ENCODE assay signal across 31 cellular contexts in genomic region chr13:110004814-110005213, GRCh38.
"Had no signal": no experiment of that assay in that cellular context is flagged by ENCODE, and none has a peak within 500 bp of the region (broad histone marks: within the 10 kb centered on the region; RNA-seq: fewer than 3 reads in every experiment).

No MANE protein-coding gene starts in this region.

- H3K4me1 ChIP-seq: esophagus muscularis mucosa, heart left ventricle had no signal

- H3K36me3 Mint-ChIP-seq: activated naive CD4-positive, alpha-beta T cell treated with anti-CD3 and anti-CD28 coated beads, Interleukin-2, amount 10 ng/mL, durations not matched to agents 7 days and 5 days; activated naive CD4-positive, alpha-beta T cell treated with anti-CD3 and anti-CD28 coated beads, Interleukin-2, amount 50 U/mL, for 72 hours; activated naive CD8-positive, alpha-beta T cell treated with anti-CD3 and anti-CD28 coated beads, Interleukin-2, amount 10 ng/mL, durations not matched to agents 7 days and 5 days; WTC11 had no signal

- H3K9me3 Mint-ChIP-seq: activated CD4-positive, alpha-beta memory T cell treated with anti-CD3 and anti-CD28 coated beads, Interleukin-2, amount 10 ng/mL, durations not matched to agents 7 days and 5 days; activated CD4-positive, alpha-beta T cell treated with anti-CD3 and anti-CD28 coated beads, Interleukin-2, amount 10 ng/mL, durations not matched to agents 7 days and 5 days; activated naive CD4-positive, alpha-beta T cell treated with anti-CD3 and anti-CD28 coated beads, Interleukin-2, amount 10 ng/mL, durations not matched to agents 7 days and 5 days; activated naive CD4-positive, alpha-beta T cell treated with anti-CD3 and anti-CD28 coated beads, Interleukin-2, amount 50 U/mL, for 72 hours; activated naive CD8-positive, alpha-beta T cell treated with anti-CD3 and anti-CD28 coated beads, Interleukin-2, amount 10 ng/mL, durations not matched to agents 7 days and 5 days; activated T-cell treated with anti-CD3 and anti-CD28 coated beads, Interleukin-2, amount 50 U/mL, for 24 hours; T-helper 2 cell treated with Interferon-gamma antibody and Interleukin-4, amounts not matched to agents 5 μg/mL and 100 μg/mL, for 36 hours; WTC11 had no signal

- DNase-seq: activated CD4-positive, alpha-beta memory T cell treated with anti-CD3 and anti-CD28 coated beads, Interleukin-2, amount 10 ng/mL, durations not matched to agents 7 days and 5 days; activated CD4-positive, alpha-beta T cell treated with anti-CD3 and anti-CD28 coated beads for 1 hour; activated CD4-positive, alpha-beta T cell treated with anti-CD3 and anti-CD28 coated beads for 4 hours; activated CD4-positive, alpha-beta T cell treated with anti-CD3 and anti-CD28 coated beads, Interleukin-2, amount 10 ng/mL, durations not matched to agents 7 days and 5 days; activated CD4-positive, alpha-beta T cell treated with anti-CD3 and anti-CD28 coated beads, Interleukin-2, amount 50 U/mL, for 4 hours; activated CD8-positive, alpha-beta memory T cell treated with anti-CD3 and anti-CD28 coated beads, Interleukin-2, amount 50 U/mL, for 48 hours; activated gamma-delta T cell; activated naive CD4-positive, alpha-beta T cell; activated naive CD4-positive, alpha-beta T cell treated with anti-CD3 and anti-CD28 coated beads, Interleukin-2, amount 10 ng/mL, durations not matched to agents 7 days and 5 days; activated naive CD8-positive, alpha-beta T cell treated with anti-CD3 and anti-CD28 coated beads, Interleukin-2, amount 10 ng/mL, durations not matched to agents 7 days and 5 days; activated T-cell treated with anti-CD3 and anti-CD28 coated beads for 4 hours; activated T-cell treated with anti-CD3 and anti-CD28 coated beads, Interleukin-2, amount 50 U/mL, for 24 hours; activated T-cell treated with anti-CD3 and anti-CD28 coated beads, Interleukin-2, amount 50 U/mL, for 72 hours; brain microvascular endothelial cell; caudate nucleus; cortex of kidney; dermis blood vessel endothelial cell; effector CD4-positive, alpha-beta T cell; effector memory CD8-positive, alpha-beta T cell; erythroblast; gastrocnemius medialis; glutamatergic neuron; heart left ventricle; T-helper 1 cell; T-helper 17 cell; T1000 had no signal

- H3K36me3 ChIP-seq: brain microvascular endothelial cell, esophagus muscularis mucosa, gastrocnemius medialis, heart left ventricle had no signal

- H3K4me1 Mint-ChIP-seq: activated CD4-positive, alpha-beta memory T cell treated with anti-CD3 and anti-CD28 coated beads, Interleukin-2, amount 10 ng/mL, durations not matched to agents 7 days and 5 days; activated CD4-positive, alpha-beta T cell treated with anti-CD3 and anti-CD28 coated beads, Interleukin-2, amount 10 ng/mL, durations not matched to agents 7 days and 5 days; activated naive CD4-positive, alpha-beta T cell treated with anti-CD3 and anti-CD28 coated beads, Interleukin-2, amount 10 ng/mL, durations not matched to agents 7 days and 5 days; activated naive CD8-positive, alpha-beta T cell treated with anti-CD3 and anti-CD28 coated beads, Interleukin-2, amount 10 ng/mL, durations not matched to agents 7 days and 5 days; T-helper 17 cell; WTC11 had no signal

- H3K27me3 Mint-ChIP-seq: activated CD4-positive, alpha-beta memory T cell treated with anti-CD3 and anti-CD28 coated beads, Interleukin-2, amount 10 ng/mL, durations not matched to agents 7 days and 5 days; activated CD4-positive, alpha-beta T cell treated with anti-CD3 and anti-CD28 coated beads, Interleukin-2, amount 10 ng/mL, durations not matched to agents 7 days and 5 days; activated naive CD4-positive, alpha-beta T cell treated with anti-CD3 and anti-CD28 coated beads, Interleukin-2, amount 10 ng/mL, durations not matched to agents 7 days and 5 days; activated naive CD8-positive, alpha-beta T cell treated with anti-CD3 and anti-CD28 coated beads, Interleukin-2, amount 10 ng/mL, durations not matched to agents 7 days and 5 days; effector memory CD8-positive, alpha-beta T cell had no signal

- ATAC-seq: activated naive CD4-positive, alpha-beta T cell treated with anti-CD3 and anti-CD28 coated beads, Interleukin-2, amount 50 U/mL, for 72 hours; activated T-cell treated with anti-CD3 and anti-CD28 coated beads, Interleukin-2, amount 50 U/mL, for 72 hours; effector memory CD8-positive, alpha-beta T cell; gastrocnemius medialis; heart left ventricle; T-helper 17 cell; WTC11 had no signal

- H3K27ac Mint-ChIP-seq: activated CD4-positive, alpha-beta memory T cell treated with anti-CD3 and anti-CD28 coated beads, Interleukin-2, amount 10 ng/mL, durations not matched to agents 7 days and 5 days; activated CD4-positive, alpha-beta T cell treated with anti-CD3 and anti-CD28 coated beads, Interleukin-2, amount 10 ng/mL, durations not matched to agents 7 days and 5 days; activated naive CD4-positive, alpha-beta T cell treated with anti-CD3 and anti-CD28 coated beads, Interleukin-2, amount 10 ng/mL, durations not matched to agents 7 days and 5 days; activated naive CD4-positive, alpha-beta T cell treated with anti-CD3 and anti-CD28 coated beads, Interleukin-2, amount 50 U/mL, for 72 hours; activated naive CD8-positive, alpha-beta T cell treated with anti-CD3 and anti-CD28 coated beads, Interleukin-2, amount 10 ng/mL, durations not matched to agents 7 days and 5 days; activated T-cell treated with anti-CD3 and anti-CD28 coated beads, Interleukin-2, amount 50 U/mL, for 24 hours; activated T-cell treated with anti-CD3 and anti-CD28 coated beads, Interleukin-2, amount 50 U/mL, for 72 hours; effector memory CD8-positive, alpha-beta T cell; T-helper 17 cell; T-helper 2 cell treated with Interferon-gamma antibody and Interleukin-4, amounts not matched to agents 5 μg/mL and 100 μg/mL, for 36 hours; WTC11 had no signal

- H3K4me3 ChIP-seq: esophagus muscularis mucosa, gastrocnemius medialis, heart left ventricle had no signal

- H3K27ac ChIP-seq: brain microvascular endothelial cell, esophagus muscularis mucosa, foreskin keratinocyte, gastrocnemius medialis, heart left ventricle had no signal

- H3K9me3 ChIP-seq: esophagus muscularis mucosa, gastrocnemius medialis, heart left ventricle had no signal

- H3K27me3 ChIP-seq: brain microvascular endothelial cell, esophagus muscularis mucosa, foreskin keratinocyte, gastrocnemius medialis, heart left ventricle had no signal

- H3K4me3 Mint-ChIP-seq: activated CD4-positive, alpha-beta memory T cell treated with anti-CD3 and anti-CD28 coated beads, Interleukin-2, amount 10 ng/mL, durations not matched to agents 7 days and 5 days; activated CD4-positive, alpha-beta T cell treated with anti-CD3 and anti-CD28 coated beads, Interleukin-2, amount 10 ng/mL, durations not matched to agents 7 days and 5 days; activated naive CD4-positive, alpha-beta T cell treated with anti-CD3 and anti-CD28 coated beads, Interleukin-2, amount 10 ng/mL, durations not matched to agents 7 days and 5 days; activated naive CD8-positive, alpha-beta T cell treated with anti-CD3 and anti-CD28 coated beads, Interleukin-2, amount 10 ng/mL, durations not matched to agents 7 days and 5 days; activated T-cell treated with anti-CD3 and anti-CD28 coated beads, Interleukin-2, amount 50 U/mL, for 24 hours; activated T-cell treated with anti-CD3 and anti-CD28 coated beads, Interleukin-2, amount 50 U/mL, for 72 hours; effector memory CD8-positive, alpha-beta T cell; T-helper 17 cell; T-helper 2 cell treated with Interferon-gamma antibody and Interleukin-4, amounts not matched to agents 5 μg/mL and 100 μg/mL, for 36 hours; WTC11 had no signal
